Comparison of ENCODE assay signal across 8 cellular contexts in the genomic region with DNA sequence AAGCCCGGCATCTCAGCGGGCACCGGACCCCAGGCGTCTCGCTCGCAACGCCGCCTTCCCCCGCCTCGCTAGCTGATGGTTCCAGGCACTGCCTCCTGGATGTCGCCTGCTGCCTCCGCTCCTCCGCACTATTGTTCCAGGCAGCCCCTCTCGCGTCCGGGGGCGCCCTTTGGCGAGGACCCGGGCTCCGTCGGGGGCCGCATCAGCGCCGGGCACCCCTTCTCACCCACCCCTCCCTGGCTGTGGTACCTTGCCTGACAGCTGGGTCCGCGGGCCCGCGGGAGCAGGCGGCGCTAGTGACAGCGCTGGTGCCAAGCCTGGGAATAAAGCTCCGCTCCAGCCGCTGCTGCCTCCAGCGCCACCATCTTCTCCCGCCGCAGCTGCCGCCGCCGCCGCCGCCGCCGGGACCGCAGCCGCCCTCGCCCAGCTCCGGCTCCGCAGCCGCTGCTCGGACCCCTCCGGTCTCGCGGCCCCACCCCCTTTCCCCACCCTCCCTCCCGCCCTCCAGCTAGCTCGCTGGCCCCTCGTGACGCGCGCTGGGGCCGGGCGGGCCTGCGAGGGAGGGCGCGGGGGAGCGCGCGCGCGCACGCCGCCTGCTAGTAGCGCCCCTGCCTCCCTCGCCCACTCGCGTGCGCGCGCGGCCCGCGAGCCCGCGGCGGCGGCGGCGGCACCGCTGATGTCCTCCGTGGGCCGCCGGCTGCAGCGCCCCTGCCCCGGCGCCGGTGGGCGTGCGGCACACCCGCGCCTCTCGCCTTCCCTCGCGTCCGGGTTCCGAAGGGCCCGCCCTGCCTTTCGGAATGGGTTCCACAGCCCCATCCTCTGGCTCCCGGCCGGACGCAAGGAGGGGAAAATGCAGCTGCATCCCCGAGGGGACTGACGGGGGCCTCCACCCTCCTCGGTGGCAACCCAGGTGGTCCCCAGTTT. TPM values are rescaled to one million over a fixed set of nuclear protein-coding genes. Genes with fewer than 3 reads are reported as not detected.
DNase-seq lines count a peak whose midpoint lies in the region; ATAC-seq and TF ChIP-seq lines count a peak whose summit lies in the region.

Gene APBA1 (minus strand): TSS at position 468 of the 924 bp plus-strand sequence.

- DNase-seq in C1 segment of cervical spinal cord (lab: John Stamatoyannopoulos, UW) (peak in 13 of 14 donors; percentile 50 to 93 (median 79)), SJCRH30 (peak; percentile 45 to 72), cardiac muscle cell (ENCODE audit: low read depth in 1 of 2, low spot score in 1 of 2) (peak; percentile 65 to 74), ovary (peak; percentile 77 to 86 (median 82))
- peak; percentile 33 for DNase-seq in activated naive CD8-positive, alpha-beta T cell treated with anti-CD3 and anti-CD28 coated beads, Interleukin-2, amount 50 U/mL, for 24 hours

- peak within 1 kb of the TSS; percentile 74 for H3K4me3 Mint-ChIP-seq in activated naive CD8-positive, alpha-beta T cell treated with anti-CD3 and anti-CD28 coated beads, Interleukin-2, amount 50 U/mL, for 24 hours

- no peak for TF ChIP-seq CTCF in cardiac muscle cell (IDR thresholded peaks at IDR 0.05; ENCODE audit: low read depth, low read length)
- TF ChIP-seq CTCF in ovary (IDR thresholded peaks at IDR 0.05) = no peak

- H3K27ac ChIP-seq in SJCRH30 = no peak within 1 kb of the TSS
- H3K27ac ChIP-seq in cardiac muscle cell = no peak within 1 kb of the TSS
- peak within 1 kb of the TSS; percentile 89 to 96 for H3K27ac ChIP-seq in ovary
- peak within 1 kb of the TSS; percentile 75 for H3K27ac ChIP-seq in urinary bladder (ENCODE audit: low read depth)

- no peaks in the 10 kb centered on the region for H3K9me3 Mint-ChIP-seq in activated naive CD8-positive, alpha-beta T cell treated with anti-CD3 and anti-CD28 coated beads, Interleukin-2, amount 50 U/mL, for 24 hours

- H3K9me3 ChIP-seq in SJCRH30 (replicated peaks) (no peaks in the 10 kb centered on the region), cardiac muscle cell (ENCODE audit: low read depth) (no peaks in the 10 kb centered on the region), ovary (no peaks in the 10 kb centered on the region)

- no peak within 1 kb of the TSS for H3K27ac Mint-ChIP-seq in activated naive CD8-positive, alpha-beta T cell treated with anti-CD3 and anti-CD28 coated beads, Interleukin-2, amount 50 U/mL, for 24 hours

- H3K27me3 ChIP-seq in SJCRH30 (no peaks in the 10 kb centered on the region), cardiac muscle cell (peaks cover 47% of the 10 kb centered on the region), ovary (no peaks in the 10 kb centered on the region)

- H3K4me1 Mint-ChIP-seq in activated naive CD8-positive, alpha-beta T cell treated with anti-CD3 and anti-CD28 coated beads, Interleukin-2, amount 50 U/mL, for 24 hours = peaks cover 10% of the 10 kb centered on the region

- H3K27me3 Mint-ChIP-seq in activated naive CD8-positive, alpha-beta T cell treated with anti-CD3 and anti-CD28 coated beads, Interleukin-2, amount 50 U/mL, for 24 hours = peaks cover 22% of the 10 kb centered on the region

- peak; percentile 46 for ATAC-seq in GM19438 (IDR thresholded peaks at IDR 0.05; ENCODE audit: low read depth, unreplicated experiment)
- peak; percentile 25 for ATAC-seq in HG03520 (IDR thresholded peaks at IDR 0.05; ENCODE audit: unreplicated experiment)
- peak; percentile 26 for ATAC-seq in activated naive CD8-positive, alpha-beta T cell treated with anti-CD3 and anti-CD28 coated beads, Interleukin-2, amount 50 U/mL, for 24 hours

- intact Hi-C loops in ovary (cut with DNase I) = loop anchor here in 1 of 4 donors (5.0 kb wide), 1 partner anchor 85 kb away; no protein-coding TSS in a partner anchor

- H3K36me3 ChIP-seq in SJCRH30 = no peaks in the 10 kb centered on the region
- H3K36me3 ChIP-seq in cardiac muscle cell = no peaks in the 10 kb centered on the region
- H3K36me3 ChIP-seq in ovary = no peaks in the 10 kb centered on the region
- no peaks in the 10 kb centered on the region for H3K36me3 ChIP-seq in urinary bladder (ENCODE audit: insufficient read depth)

- H3K4me3 ChIP-seq in SJCRH30 = peak within 1 kb of the TSS; percentile 74
- H3K4me3 ChIP-seq in cardiac muscle cell = peak within 1 kb of the TSS; percentile 46
- peak within 1 kb of the TSS; percentile 62 for H3K4me3 ChIP-seq in ovary
- peak within 1 kb of the TSS; percentile 81 for H3K4me3 ChIP-seq in urinary bladder (ENCODE audit: low read depth, low read length)

- peaks cover 6% of the 10 kb centered on the region for H3K4me1 ChIP-seq in SJCRH30
- peaks cover 5% of the 10 kb centered on the region for H3K4me1 ChIP-seq in cardiac muscle cell (ENCODE audit: low read depth)
- H3K4me1 ChIP-seq in ovary (ENCODE audit: insufficient read depth) = peaks cover 3% of the 10 kb centered on the region
- no peaks in the 10 kb centered on the region for H3K4me1 ChIP-seq in urinary bladder (ENCODE audit: insufficient read depth)

- TF ChIP-seq EP300 in ovary (IDR thresholded peaks at IDR 0.05) = no peak

- no peaks in the 10 kb centered on the region for H3K36me3 Mint-ChIP-seq in activated naive CD8-positive, alpha-beta T cell treated with anti-CD3 and anti-CD28 coated beads, Interleukin-2, amount 50 U/mL, for 24 hours (ENCODE audit: low read depth)

- 0% methylated on average over 67 to 112 of the region's 112 CpGs for WGBS in ovary, 3 donors
- WGBS in urinary bladder = under 1% methylated on average over 108 of the region's 112 CpGs

- TF ChIP-seq POLR2A in ovary (IDR thresholded peaks at IDR 0.05) = no peak

RNA-seq across cellular contexts. Expression of gene APBA1, which starts in this region (rescaled TPM):
- total RNA-seq in SJCRH30 (2014; rRNA removed; shearing (Covaris generic)) = 0.35 and 0.53 TPM in 2 replicates
- 2.1 and 2.4 TPM in 2 replicates for total RNA-seq in cardiac muscle cell
- polyA plus RNA-seq in cardiac muscle cell = 0.54 and 0.93 TPM in 2 replicates
- 10 to 100 TPM in 6 of 7 donors, 1 to 10 TPM in 1; 2.8 to 17.6 (median 14.1) TPM for total RNA-seq in ovary
- polyA plus RNA-seq in ovary = 1 to 10 TPM; 6.8 to 8.5 TPM
- 12.4 TPM for total RNA-seq in urinary bladder
- polyA plus RNA-seq in urinary bladder = 7.1 TPM

Comparison
In these comparisons a context has a peak if more than half of its experiments do, and no peak if none do; other contexts are left out.
1. Peak in DNase-seq and H3K4me3 ChIP-seq in SJCRH30; RNA of the gene not detected or under 1 TPM.
2. H3K27ac ChIP-seq: peak in ovary (2 of 2) and urinary bladder (single experiment); none in SJCRH30 (single experiment) and cardiac muscle cell (single experiment).
3. Peak in every context shown above with its lines, with median percentiles within 50 percentile points of each other: DNase-seq, ATAC-seq and H3K4me3 ChIP-seq.